ENCODE assay signal across 8 cellular contexts in the genomic region with DNA sequence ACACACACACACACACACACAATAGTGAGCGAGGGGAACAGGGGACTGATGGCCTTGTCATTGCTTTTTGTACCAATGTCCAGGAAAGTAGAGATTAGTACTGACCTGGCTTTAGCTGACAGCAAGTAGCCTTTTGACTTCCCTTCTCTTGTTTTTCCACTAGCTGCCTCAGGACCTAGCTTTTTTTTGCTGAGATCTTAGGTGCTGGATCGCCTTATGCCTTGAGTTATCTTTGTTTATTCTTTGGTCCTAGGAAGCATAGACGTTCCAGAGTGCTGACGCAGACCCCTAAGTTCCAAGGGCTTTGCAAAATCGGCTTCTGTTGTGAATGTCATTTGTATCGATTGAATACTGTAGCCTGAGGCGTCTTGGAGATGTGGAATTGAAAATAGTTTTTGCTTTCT. TPM values are rescaled to one million over a fixed set of nuclear protein-coding genes. Genes with fewer than 3 reads are reported as not detected.
DNase-seq lines count a peak whose midpoint lies in the region; ATAC-seq and TF ChIP-seq lines count a peak whose summit lies in the region.

TSS of gene UTS2B (minus strand) at position 218 of the 404 bp plus-strand sequence. CDS start 48,337 bp downstream, outside the sequence.

- DNase-seq in activated T-cell treated with anti-CD3 and anti-CD28 coated beads, Interleukin-2, amount 50 U/mL, for 4 hours: no peak
- DNase-seq in activated T-cell treated with anti-CD3 and anti-CD28 coated beads, Interleukin-2, amount 50 U/mL, for 1 hour: no peak
- no peak for DNase-seq in T-cell
- DNase-seq in fibroblast of peridontal ligament (ENCODE audit: extremely low read depth): peak; percentile 91
- no peak for DNase-seq in nephron progenitor cell
- DNase-seq in activated CD4-positive, CD25-positive, alpha-beta regulatory T cell (lab: John Stamatoyannopoulos, UW): no peak

- peak within 1 kb of the TSS; percentile 19 to 36 for H3K27ac Mint-ChIP-seq in T-cell
- H3K27ac Mint-ChIP-seq in nephron progenitor cell: peak within 1 kb of the TSS; percentile 98

- POLR2A ChIA-PET in T-cell (lab: Charles Lee): no interaction called here

- H3K9me3 Mint-ChIP-seq in activated T-cell treated with anti-CD3 and anti-CD28 coated beads, Interleukin-2, amount 50 U/mL, for 4 hours: no peaks in the 10 kb centered on the region
- H3K9me3 Mint-ChIP-seq in T-cell (no peaks in the 10 kb centered on the region), nephron progenitor cell (no peaks in the 10 kb centered on the region)

- H3K4me1 Mint-ChIP-seq in activated T-cell treated with anti-CD3 and anti-CD28 coated beads, Interleukin-2, amount 50 U/mL, for 4 hours (ENCODE audit: low read depth): peaks cover 24% of the 10 kb centered on the region
- H3K4me1 Mint-ChIP-seq in T-cell: peaks cover 15 to 42% (median 20%) of the 10 kb centered on the region in 3 donors
- H3K4me1 Mint-ChIP-seq in nephron progenitor cell: peaks cover 54% of the 10 kb centered on the region

- peak within 1 kb of the TSS; percentile 77 for H3K4me3 Mint-ChIP-seq in activated T-cell treated with anti-CD3 and anti-CD28 coated beads, Interleukin-2, amount 50 U/mL, for 4 hours
- peak within 1 kb of the TSS; percentile 70 to 78 (median 74) for H3K4me3 Mint-ChIP-seq in T-cell
- peak within 1 kb of the TSS; percentile 93 for H3K4me3 Mint-ChIP-seq in nephron progenitor cell

- CTCF ChIA-PET in T-cell (lab: Charles Lee): no interaction called here

- H3K36me3 Mint-ChIP-seq in activated T-cell treated with anti-CD3 and anti-CD28 coated beads, Interleukin-2, amount 50 U/mL, for 4 hours (ENCODE audit: insufficient read depth): no peaks in the 10 kb centered on the region
- H3K36me3 Mint-ChIP-seq in T-cell (no peaks in the 10 kb centered on the region), nephron progenitor cell (ENCODE audit: low read depth) (no peaks in the 10 kb centered on the region)

- H3K27me3 Mint-ChIP-seq in activated T-cell treated with anti-CD3 and anti-CD28 coated beads, Interleukin-2, amount 50 U/mL, for 4 hours (ENCODE audit: low read depth): peaks cover 20% of the 10 kb centered on the region
- H3K27me3 Mint-ChIP-seq in T-cell (peaks cover 6 to 15% of the 10 kb centered on the region in 2 donors), nephron progenitor cell (ENCODE audit: low read depth, poor library complexity) (no peaks in the 10 kb centered on the region)

- ATAC-seq in activated T-cell treated with anti-CD3 and anti-CD28 coated beads, Interleukin-2, amount 50 U/mL, for 4 hours: no peak
- ATAC-seq in T-cell (replicated peaks in 1 of 4) (no peak), HG02623 (IDR thresholded peaks at IDR 0.05; ENCODE audit: unreplicated experiment) (no peak), HG02571 (IDR thresholded peaks at IDR 0.05; ENCODE audit: unreplicated experiment) (no peak)

- no peak for TF ChIP-seq CTCF in nephron progenitor cell (IDR thresholded peaks at IDR 0.05)

RNA-seq across cellular contexts. Expression of gene UTS2B, which starts in this region (rescaled TPM):
- total RNA-seq in activated T-cell treated with anti-CD3 and anti-CD28 coated beads, Interleukin-2, amount 50 U/mL, for 4 hours: not detected
- under 1 TPM in 2 of 5 donors, not detected in 3; 0.32 to 0.36 TPM for total RNA-seq in T-cell
